1 cellular context compared by ENCODE assay signal in genomic region chr5:116779846-116780245, GRCh38.
TF ChIP-seq lines count a peak whose summit lies in the region.

No MANE protein-coding gene starts in this region.

TF ChIP-seq in H1, 55 proteins besides CTCF, POLR2A, EP300 and RAD21 (continued from another document):
- TF ChIP-seq ATF2 (IDR thresholded peaks at IDR 0.05; ENCODE audit: low read length) = no peak
- TF ChIP-seq YY1 (IDR thresholded peaks at IDR 0.05; ENCODE audit: low read depth, low read length) = no peak
- TF ChIP-seq POLR2AphosphoS5 (IDR thresholded peaks at IDR 0.05; ENCODE audit: low read depth, low read length) = no peak
- TF ChIP-seq TAF1 (IDR thresholded peaks at IDR 0.05; ENCODE audit: low read depth, low read length) = no peak
- no peak for TF ChIP-seq HDAC6 (IDR thresholded peaks at IDR 0.05; ENCODE audit: low read depth, low read length)
- no peak for TF ChIP-seq TAF7 (optimal IDR thresholded peaks at IDR 0.05; ENCODE audit: borderline replicate concordance, low read depth, low read length)
- no peak for TF ChIP-seq EGR1 (IDR thresholded peaks at IDR 0.05; ENCODE audit: borderline replicate concordance, low read depth, low read length)
- no peak for TF ChIP-seq GTF2F1 (IDR thresholded peaks at IDR 0.05; ENCODE audit: borderline replicate concordance, low read depth, low read length)
- no peak for TF ChIP-seq SP2 (IDR thresholded peaks at IDR 0.05; ENCODE audit: low read length)
- no peak for TF ChIP-seq E2F6 (IDR thresholded peaks at IDR 0.05)
